1 cellular context compared by ENCODE assay signal in the genomic region with DNA sequence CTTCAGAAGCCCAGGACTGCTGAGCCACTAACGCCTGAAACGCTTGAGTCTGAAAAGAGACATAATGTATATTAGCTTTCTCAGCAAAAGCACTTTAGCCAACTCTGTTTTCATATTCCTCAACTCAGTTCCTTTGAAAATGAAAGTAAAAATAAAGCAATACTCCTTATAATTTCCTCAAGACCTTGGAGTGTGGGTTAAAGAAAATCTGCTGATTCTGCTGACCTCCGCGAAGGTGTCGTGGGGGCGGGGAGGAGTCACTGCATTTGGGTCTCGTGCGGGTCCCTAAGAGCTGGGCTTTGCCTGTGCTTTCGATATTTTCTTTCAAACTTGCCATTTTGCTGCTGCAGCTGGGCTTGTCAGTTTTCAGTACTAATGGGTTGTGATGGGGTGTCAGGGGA.
A peak's percentile ranks its signal among the peaks of the same experiment; 100 is the strongest.
TF ChIP-seq lines count a peak whose summit lies in the region.

No MANE protein-coding gene starts in this region.

TF ChIP-seq in GM12878, 131 proteins besides CTCF, POLR2A, EP300 and RAD21 (continued from another document):
- TF ChIP-seq, protein P1, sequence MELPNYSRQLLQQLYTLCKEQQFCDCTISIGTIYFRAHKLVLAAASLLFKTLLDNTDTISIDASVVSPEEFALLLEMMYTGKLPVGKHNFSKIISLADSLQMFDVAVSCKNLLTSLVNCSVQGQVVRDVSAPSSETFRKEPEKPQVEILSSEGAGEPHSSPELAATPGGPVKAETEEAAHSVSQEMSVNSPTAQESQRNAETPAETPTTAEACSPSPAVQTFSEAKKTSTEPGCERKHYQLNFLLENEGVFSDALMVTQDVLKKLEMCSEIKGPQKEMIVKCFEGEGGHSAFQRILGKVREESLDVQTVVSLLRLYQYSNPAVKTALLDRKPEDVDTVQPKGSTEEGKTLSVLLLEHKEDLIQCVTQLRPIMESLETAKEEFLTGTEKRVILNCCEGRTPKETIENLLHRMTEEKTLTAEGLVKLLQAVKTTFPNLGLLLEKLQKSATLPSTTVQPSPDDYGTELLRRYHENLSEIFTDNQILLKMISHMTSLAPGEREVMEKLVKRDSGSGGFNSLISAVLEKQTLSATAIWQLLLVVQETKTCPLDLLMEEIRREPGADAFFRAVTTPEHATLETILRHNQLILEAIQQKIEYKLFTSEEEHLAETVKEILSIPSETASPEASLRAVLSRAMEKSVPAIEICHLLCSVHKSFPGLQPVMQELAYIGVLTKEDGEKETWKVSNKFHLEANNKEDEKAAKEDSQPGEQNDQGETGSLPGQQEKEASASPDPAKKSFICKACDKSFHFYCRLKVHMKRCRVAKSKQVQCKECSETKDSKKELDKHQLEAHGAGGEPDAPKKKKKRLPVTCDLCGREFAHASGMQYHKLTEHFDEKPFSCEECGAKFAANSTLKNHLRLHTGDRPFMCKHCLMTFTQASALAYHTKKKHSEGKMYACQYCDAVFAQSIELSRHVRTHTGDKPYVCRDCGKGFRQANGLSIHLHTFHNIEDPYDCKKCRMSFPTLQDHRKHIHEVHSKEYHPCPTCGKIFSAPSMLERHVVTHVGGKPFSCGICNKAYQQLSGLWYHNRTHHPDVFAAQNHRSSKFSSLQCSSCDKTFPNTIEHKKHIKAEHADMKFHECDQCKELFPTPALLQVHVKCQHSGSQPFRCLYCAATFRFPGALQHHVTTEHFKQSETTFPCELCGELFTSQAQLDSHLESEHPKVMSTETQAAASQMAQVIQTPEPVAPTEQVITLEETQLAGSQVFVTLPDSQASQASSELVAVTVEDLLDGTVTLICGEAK (IDR thresholded peaks at IDR 0.05; ENCODE audit: borderline replicate concordance): 0 out of 2 replicates have a peak, but pooled peaks have one; percentile 12
- TF ChIP-seq MTA3 (IDR thresholded peaks at IDR 0.05; ENCODE audit: borderline replicate concordance, low read length) (no peak), STAT1 (conservative IDR thresholded peaks at IDR 0.05) (no peak)
TF ChIP-seq in GM12878: peak in this region for 3.
